In the genomic region with DNA sequence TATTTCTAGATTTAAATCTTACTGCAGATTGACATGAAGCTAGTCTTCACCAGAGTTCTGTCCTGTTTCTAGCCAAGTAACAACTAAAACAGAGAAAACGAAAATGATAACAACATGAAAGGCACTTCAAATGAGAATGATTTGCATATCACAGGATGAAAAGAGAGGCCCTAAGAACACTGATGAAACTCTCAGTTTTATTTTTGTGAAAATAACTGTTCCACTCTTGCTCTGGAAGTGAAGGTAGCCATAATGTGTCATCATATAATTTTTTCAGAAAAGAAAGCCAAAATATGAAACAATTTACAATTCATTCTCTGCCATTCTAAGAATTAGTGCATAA, we compare ENCODE assay signal across 13 cellular contexts.
DNase-seq lines count a peak whose midpoint lies in the region; ATAC-seq lines count a peak whose summit lies in the region.
"Had no signal": no experiment of that assay in that cellular context is flagged by ENCODE, and none has a peak within 500 bp of the region (broad histone marks: within the 10 kb centered on the region; RNA-seq: fewer than 3 reads in every experiment).

No MANE protein-coding gene starts in this region.

- H3K36me3 Mint-ChIP-seq in CD4-positive, CD25-positive, alpha-beta regulatory T cell, result no peaks in the 10 kb centered on the region

- H3K4me1 ChIP-seq in CD4-positive, CD25-positive, alpha-beta regulatory T cell (ENCODE audit: control insufficient read depth, insufficient read depth, low read length, poor library complexity, severe bottlenecking), result peaks cover 6% of the 10 kb centered on the region
- H3K4me1 ChIP-seq: spleen had no signal

- H3K27ac ChIP-seq in CD4-positive, CD25-positive, alpha-beta regulatory T cell (ENCODE audit: insufficient read depth, low read length, poor library complexity, severe bottlenecking), result no peak overlapping the region

- ATAC-seq in CD4-positive, CD25-positive, alpha-beta regulatory T cell (ENCODE audit: low read depth in 2 of 2), result no peak
- ATAC-seq in GM18868 (IDR thresholded peaks at IDR 0.05; ENCODE audit: unreplicated experiment) (peak; percentile 80), GM21737 (IDR thresholded peaks at IDR 0.05; ENCODE audit: unreplicated experiment) (peak; percentile 86), HG03378 (IDR thresholded peaks at IDR 0.05; ENCODE audit: unreplicated experiment) (peak; percentile 84)

- H3K27ac Mint-ChIP-seq in CD4-positive, CD25-positive, alpha-beta regulatory T cell, result no peak overlapping the region
- H3K27ac Mint-ChIP-seq: B cell had no signal

- peak in 1 of 3 donors; percentile 66 for DNase-seq in CD4-positive, CD25-positive, alpha-beta regulatory T cell
- DNase-seq in amniotic stem cell (lab: John Stamatoyannopoulos, UW), result no peak
- DNase-seq in NCI-H2081 treated with DMSO at 0.1 percent for 48 hours (lab: John Stamatoyannopoulos, UW), result no peak
- no peak for DNase-seq in NCI-H1092 treated with DMSO at 0.1 percent for 48 hours (lab: John Stamatoyannopoulos, UW)
- DNase-seq in NCI-H1694 treated with DMSO at 0.1 percent for 48 hours (lab: John Stamatoyannopoulos, UW), result no peak
- DNase-seq: activated naive CD4-positive, alpha-beta T cell treated with anti-CD3 and anti-CD28 coated beads, Interleukin-2, amount 50 U/mL, for 16 hours; hypothalamus; spleen; T-helper 9 cell had no signal

- no peaks in the 10 kb centered on the region for H3K36me3 ChIP-seq in CD4-positive, CD25-positive, alpha-beta regulatory T cell (ENCODE audit: control insufficient read depth, insufficient read depth, low read length)
- H3K36me3 ChIP-seq: spleen had no signal

- no peaks in the 10 kb centered on the region for H3K27me3 Mint-ChIP-seq in CD4-positive, CD25-positive, alpha-beta regulatory T cell
- H3K27me3 Mint-ChIP-seq: B cell had no signal

- H3K9me3 Mint-ChIP-seq in CD4-positive, CD25-positive, alpha-beta regulatory T cell, result peaks cover 0 to 8% (median 2%) of the 10 kb centered on the region in 7 donors

- no peaks in the 10 kb centered on the region for H3K27me3 ChIP-seq in CD4-positive, CD25-positive, alpha-beta regulatory T cell (ENCODE audit: control insufficient read depth, insufficient read depth, low read length)
- H3K27me3 ChIP-seq: spleen had no signal

- peak overlapping the region; percentile 13 for H3K4me3 ChIP-seq in CD4-positive, CD25-positive, alpha-beta regulatory T cell (ENCODE audit: low read depth, low read length)
- H3K4me3 ChIP-seq: spleen had no signal

- no peaks in the 10 kb centered on the region for H3K9me3 ChIP-seq in CD4-positive, CD25-positive, alpha-beta regulatory T cell (ENCODE audit: control insufficient read depth in 2 of 2, low read length in 2 of 2)

- H3K4me3 Mint-ChIP-seq in CD4-positive, CD25-positive, alpha-beta regulatory T cell, result no peak overlapping the region
- H3K4me3 Mint-ChIP-seq: B cell had no signal

- H3K4me1 Mint-ChIP-seq in CD4-positive, CD25-positive, alpha-beta regulatory T cell, result peaks cover 3 to 16% (median 13%) of the 10 kb centered on the region in 4 donors

Comparison
In these comparisons a context has a peak if more than half of its experiments do, and no peak if none do; other contexts are left out.
1. ATAC-seq: peak in GM18868 (single experiment), GM21737 (single experiment) and HG03378 (single experiment); none in CD4-positive, CD25-positive, alpha-beta regulatory T cell (0 of 2).